ENCODE assay signal across 8 cellular contexts in the genomic region with DNA sequence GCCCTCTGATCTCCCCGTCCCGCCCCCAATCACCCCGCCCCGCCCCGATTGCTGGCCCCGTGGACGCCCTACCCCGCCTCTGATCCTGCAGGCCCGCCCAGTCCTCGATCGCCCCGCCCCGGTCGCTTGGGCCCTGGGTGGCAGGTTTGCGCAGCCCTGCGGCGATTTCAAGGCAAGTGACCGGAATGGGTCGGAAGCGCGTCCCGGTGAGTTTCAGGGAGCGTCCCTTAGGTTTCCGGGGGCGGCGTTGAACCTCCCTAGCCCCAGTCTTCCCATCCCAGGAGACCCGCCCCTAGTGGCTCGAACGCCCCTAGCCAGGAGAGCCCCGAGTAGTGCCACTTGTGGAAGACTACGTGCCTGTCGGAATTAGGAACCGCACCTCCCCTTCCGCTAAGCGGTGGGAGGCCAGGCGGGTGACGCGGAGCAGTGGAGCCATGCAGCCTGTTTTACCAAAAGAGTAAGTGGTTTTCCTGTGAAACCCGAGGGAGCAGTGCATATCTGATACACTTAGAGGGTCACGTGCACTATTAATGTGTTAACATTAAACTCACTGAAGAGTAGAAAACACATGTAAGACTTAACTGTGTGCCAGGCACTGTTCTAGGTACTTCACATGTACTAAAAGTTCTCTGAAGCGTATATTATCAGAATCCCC.
DNase-seq lines count a peak whose midpoint lies in the region; ATAC-seq, FAIRE-seq and TF ChIP-seq lines count a peak whose summit lies in the region.

No MANE protein-coding gene starts in this region.

- in situ Hi-C loops in brain microvascular endothelial cell (cut with HindIII; ENCODE audit: low pct_ligation_motif_present, low sequenced_read_pairs), result no loop called here

- peak; percentile 68 for TF ChIP-seq POLR2A in GM18505 (IDR thresholded peaks at IDR 0.05; ENCODE audit: borderline replicate concordance, extremely low read depth, insufficient read depth, insufficient read length)
- no peak for TF ChIP-seq POLR2A in H54 (IDR thresholded peaks at IDR 0.05; ENCODE audit: low read depth, low read length)

- TF ChIP-seq CTCF in brain microvascular endothelial cell (IDR thresholded peaks at IDR 0.05; ENCODE audit: low read depth, low read length, missing control alignments), result peak; percentile 60

- H3K27ac ChIP-seq in brain microvascular endothelial cell, result no peak overlapping the region
- H3K27ac ChIP-seq in skin epidermis, result peak overlapping the region in 19 of 21 experiments; percentile 3 to 91 (median 83)

- no peaks in the 10 kb centered on the region for H3K36me3 ChIP-seq in brain microvascular endothelial cell (replicated peaks)

- peak overlapping the region; percentile 71 for H3K4me3 ChIP-seq in brain microvascular endothelial cell (ENCODE audit: low read depth, low read length)
- peak overlapping the region; percentile 74 for H3K4me3 ChIP-seq in iPS-18c (ENCODE audit: insufficient read depth, low read depth, low read length)
- peak overlapping the region; percentile 53 to 86 (median 78) for H3K4me3 ChIP-seq in skin epidermis

- peaks cover 4% of the 10 kb centered on the region for H3K9me3 ChIP-seq in iPS-18c (ENCODE audit: control insufficient read depth, insufficient read depth, low read length)

- ATAC-seq in GM18505 (IDR thresholded peaks at IDR 0.05; ENCODE audit: unreplicated experiment) (peak; percentile 78), HG02885 (IDR thresholded peaks at IDR 0.05; ENCODE audit: poor library complexity, unreplicated experiment) (peak; percentile 80)

- no peaks in the 10 kb centered on the region for H3K27me3 ChIP-seq in brain microvascular endothelial cell (replicated peaks)

- DNase-seq in NCI-H2081 treated with DMSO at 0.1 percent for 48 hours (lab: John Stamatoyannopoulos, UW), result peak; percentile 15
- peak; percentile 95 for DNase-seq in UCSD-AML1 (lab: John Stamatoyannopoulos, UW; ENCODE audit: unreplicated experiment)
- peak; percentile 59 for DNase-seq in brain microvascular endothelial cell
- no peak for DNase-seq in H54 (ENCODE audit: insufficient read length, low spot score)

- no peak for FAIRE-seq in H54 (lab: Jason Lieb, UNC)
